ENCODE assay signal across 14 cellular contexts in genomic region chr18:44548291-44549221, GRCh38.
DNase-seq lines count a peak whose midpoint lies in the region; ATAC-seq and TF ChIP-seq lines count a peak whose summit lies in the region.
"Had no signal": no experiment of that assay in that cellular context is flagged by ENCODE, and none has a peak within 500 bp of the region (broad histone marks: within the 10 kb centered on the region; RNA-seq: fewer than 3 reads in every experiment).

No MANE protein-coding gene starts in this region.

- no peaks in the 10 kb centered on the region for H3K9me3 ChIP-seq in CD8-positive, alpha-beta T cell (ENCODE audit: low read length)
- H3K9me3 ChIP-seq: ascending aorta had no signal

- H3K36me3 ChIP-seq in BJ (ENCODE audit: control insufficient read depth, insufficient read depth, low read length): no peaks in the 10 kb centered on the region
- H3K36me3 ChIP-seq in CD8-positive, alpha-beta T cell (ENCODE audit: insufficient read depth, low read length): no peaks in the 10 kb centered on the region
- H3K36me3 ChIP-seq: ascending aorta had no signal

- POLR2A ChIA-PET in BJ (lab: Charles Lee) (no interaction called here), T-cell (lab: Charles Lee) (no interaction called here)
- POLR2A ChIA-PET in CD8-positive, alpha-beta T cell (lab: Charles Lee): no interaction called here

- peaks cover 17% of the 10 kb centered on the region for H3K4me1 Mint-ChIP-seq in CD8-positive, alpha-beta T cell (ENCODE audit: low read depth)
- H3K4me1 Mint-ChIP-seq in T-cell: peaks cover 3 to 11% (median 9%) of the 10 kb centered on the region in 3 donors

- no peak overlapping the region for H3K27ac ChIP-seq in CD8-positive, alpha-beta T cell (ENCODE audit: low read depth, low read length)
- H3K27ac ChIP-seq: ascending aorta, VCaP had no signal

- no peak for ATAC-seq in CD8-positive, alpha-beta T cell
- no peak for ATAC-seq in T-cell (replicated peaks in 1 of 4)
- ATAC-seq: HepG2 had no signal

- H3K36me3 Mint-ChIP-seq in CD8-positive, alpha-beta T cell: no peaks in the 10 kb centered on the region
- H3K36me3 Mint-ChIP-seq in T-cell: no peaks in the 10 kb centered on the region

- no peak overlapping the region for H3K27ac Mint-ChIP-seq in CD8-positive, alpha-beta T cell
- H3K27ac Mint-ChIP-seq in T-cell: no peak overlapping the region

- CTCF ChIA-PET in BJ (lab: Yijun Ruan, JAX): no interaction called here
- CTCF ChIA-PET in CD8-positive, alpha-beta T cell (lab: Charles Lee): no interaction called here
- CTCF ChIA-PET in T-cell (lab: Charles Lee): no interaction called here

- no peak overlapping the region for H3K4me3 ChIP-seq in BJ (ENCODE audit: low read depth, low read length)
- H3K4me3 ChIP-seq in choroid plexus epithelial cell (ENCODE audit: low read depth, low read length): no peak overlapping the region
- no peak overlapping the region for H3K4me3 ChIP-seq in CD8-positive, alpha-beta T cell (ENCODE audit: low read depth, low read length)
- H3K4me3 ChIP-seq: ascending aorta had no signal

- H3K27me3 Mint-ChIP-seq in CD8-positive, alpha-beta T cell (ENCODE audit: low read depth): no peaks in the 10 kb centered on the region
- H3K27me3 Mint-ChIP-seq in T-cell: no peaks in the 10 kb centered on the region

- no peaks in the 10 kb centered on the region for H3K27me3 ChIP-seq in BJ (ENCODE audit: control insufficient read depth, insufficient read depth, low read length)
- H3K27me3 ChIP-seq in CD8-positive, alpha-beta T cell (ENCODE audit: insufficient read depth, low read length): no peaks in the 10 kb centered on the region
- H3K27me3 ChIP-seq: ascending aorta had no signal

- intact Hi-C loops in CD8-positive, alpha-beta T cell (cut with DNase I, micrococcal nuclease): no loop called here

- TF ChIP-seq CTCF in BJ (IDR thresholded peaks at IDR 0.05; ENCODE audit: insufficient read depth, low read depth, low read length) (no peak), choroid plexus epithelial cell (conservative IDR thresholded peaks at IDR 0.05; ENCODE audit: low read depth, low read length) (no peak)
- no peak for TF ChIP-seq CTCF in CD8-positive, alpha-beta T cell (IDR thresholded peaks at IDR 0.05)

- peak; percentile 48 for DNase-seq in BJ (ENCODE audit: low read depth)
- DNase-seq in KG1 (lab: John Stamatoyannopoulos, UW): peak; percentile 22
- peak; percentile 39 for DNase-seq in choroid plexus epithelial cell (ENCODE audit: low read depth)
- peak; percentile 86 for DNase-seq in myocyte (ENCODE audit: low read depth)
- no peak for DNase-seq in NCI-H1417 (lab: John Stamatoyannopoulos, UW)
- DNase-seq in CD8-positive, alpha-beta T cell: no peak
- no peak for DNase-seq in T-cell
- DNase-seq in cerebellar cortex (ENCODE audit: low spot score): no peak
- DNase-seq: NCI-H2029 treated with DMSO at 0.1 percent for 48 hours, SHP77 had no signal

- no peaks in the 10 kb centered on the region for H3K4me1 ChIP-seq in CD8-positive, alpha-beta T cell (ENCODE audit: insufficient read depth, low read length)
- H3K4me1 ChIP-seq: ascending aorta had no signal

- no peak overlapping the region for H3K4me3 Mint-ChIP-seq in CD8-positive, alpha-beta T cell
- H3K4me3 Mint-ChIP-seq in T-cell: no peak overlapping the region
- H3K4me3 Mint-ChIP-seq: neural crest cell had no signal

- H3K9me3 Mint-ChIP-seq in CD8-positive, alpha-beta T cell: no peaks in the 10 kb centered on the region
- no peaks in the 10 kb centered on the region for H3K9me3 Mint-ChIP-seq in T-cell
- H3K9me3 Mint-ChIP-seq: neural crest cell had no signal

Comparison
In these comparisons a context has a peak if more than half of its experiments do, and no peak if none do; other contexts are left out.
1. DNase-seq: peak in BJ (single experiment), KG1 (single experiment), choroid plexus epithelial cell (single experiment) and myocyte (single experiment); none in NCI-H1417 (0 of 3), CD8-positive, alpha-beta T cell (0 of 7), T-cell (0 of 34) and cerebellar cortex (single experiment).